31 cellular contexts compared by ENCODE assay signal in the genomic region with DNA sequence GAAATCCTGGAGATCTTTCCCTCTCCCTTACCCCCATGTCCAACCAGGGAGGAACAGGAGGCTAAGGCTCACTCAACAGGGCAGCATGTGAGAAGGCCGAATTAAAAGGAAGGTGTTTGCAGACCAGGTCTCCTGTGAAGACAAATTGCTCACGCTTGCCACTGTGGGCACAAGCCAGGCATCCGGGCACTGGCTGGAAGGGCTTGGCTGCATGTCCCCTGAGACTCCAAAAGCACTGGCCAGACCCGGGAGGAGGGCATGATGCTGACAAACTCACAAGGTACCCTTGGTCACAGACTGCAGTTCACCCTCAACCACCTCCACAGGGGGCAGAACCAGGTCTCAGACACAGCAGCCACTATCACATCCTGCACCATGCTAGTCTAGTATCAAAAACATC.
"Had no signal": no experiment of that assay in that cellular context is flagged by ENCODE, and none has a peak within 500 bp of the region (broad histone marks: within the 10 kb centered on the region; RNA-seq: fewer than 3 reads in every experiment).

No MANE protein-coding gene starts in this region.

- H3K27me3 ChIP-seq: adrenal gland, body of pancreas, cardiac muscle cell had no signal

- H3K36me3 ChIP-seq: adrenal gland, cardiac muscle cell had no signal

- DNase-seq: activated B cell treated with CpG ODN at 0.5 μM for 24 hours; activated CD4-positive, alpha-beta memory T cell treated with anti-CD3 and anti-CD28 coated beads for 36 hours; activated CD4-positive, alpha-beta T cell treated with anti-CD3 and anti-CD28 coated beads for 4 hours; activated CD4-positive, alpha-beta T cell treated with anti-CD3 and anti-CD28 coated beads, Interleukin-2, amount 10 ng/mL, durations not matched to agents 24 days and 14 days; activated CD4-positive, alpha-beta T cell treated with anti-CD3 and anti-CD28 coated beads, Interleukin-2, amount 50 U/mL, for 1 hour; activated CD4-positive, alpha-beta T cell treated with anti-CD3 and anti-CD28 coated beads, Interleukin-2, amount 50 U/mL, for 4 hours; activated CD4-positive, CD25-positive, alpha-beta regulatory T cell treated with anti-CD3 and anti-CD28 coated beads, Interleukin-2, amount 50 U/mL, for 72 hours; activated CD8-positive, alpha-beta memory T cell treated with anti-CD3 and anti-CD28 coated beads, Interleukin-2, amount 50 U/mL, for 4 hours; activated CD8-positive, alpha-beta T cell treated with anti-CD3 and anti-CD28 coated beads for 36 hours; activated effector memory CD4-positive, alpha-beta T cell treated with Interleukin-2 at 50 U/mL for 16 hours; activated gamma-delta T cell; activated naive CD4-positive, alpha-beta T cell treated with anti-CD3 and anti-CD28 coated beads, Interleukin-2, amount 10 ng/mL, durations not matched to agents 7 days and 5 days; activated naive CD4-positive, alpha-beta T cell treated with Interleukin-2 at 50 U/mL for 16 hours; activated naive CD8-positive, alpha-beta T cell treated with anti-CD3 and anti-CD28 coated beads for 36 hours; activated T-cell treated with anti-CD3 and anti-CD28 coated beads, Interleukin-2, amount 50 U/mL, for 24 hours; activated T-cell treated with anti-CD3 and anti-CD28 coated beads, Interleukin-2, amount 50 U/mL, for 48 hours; adrenal gland; amniotic stem cell; aorta; body of pancreas; caudate nucleus; cerebellar nuclear complex; T-helper 2 cell; T-helper 9 cell had no signal

- H3K4me1 Mint-ChIP-seq: activated B cell treated with CpG ODN at 0.5 μM for 24 hours; activated CD4-positive, alpha-beta T cell treated with anti-CD3 and anti-CD28 coated beads, Interleukin-2, amount 10 ng/mL, durations not matched to agents 24 days and 14 days; activated naive CD4-positive, alpha-beta T cell treated with anti-CD3 and anti-CD28 coated beads, Interleukin-2, amount 10 ng/mL, durations not matched to agents 7 days and 5 days; activated naive CD8-positive, alpha-beta T cell treated with anti-CD3 and anti-CD28 coated beads for 36 hours; central memory CD8-positive, alpha-beta T cell had no signal

- H3K36me3 Mint-ChIP-seq: activated CD4-positive, alpha-beta memory T cell treated with anti-CD3 and anti-CD28 coated beads for 36 hours; activated naive CD4-positive, alpha-beta T cell treated with anti-CD3 and anti-CD28 coated beads, Interleukin-2, amount 10 ng/mL, durations not matched to agents 7 days and 5 days; activated naive CD4-positive, alpha-beta T cell treated with anti-CD3 and anti-CD28 coated beads, Interleukin-2, amount 50 U/mL, for 72 hours; activated naive CD8-positive, alpha-beta T cell treated with anti-CD3 and anti-CD28 coated beads for 36 hours had no signal

- H3K4me3 Mint-ChIP-seq: activated B cell treated with CpG ODN at 0.5 μM for 24 hours; activated CD4-positive, alpha-beta memory T cell treated with anti-CD3 and anti-CD28 coated beads for 36 hours; activated CD4-positive, alpha-beta T cell treated with anti-CD3 and anti-CD28 coated beads, Interleukin-2, amount 10 ng/mL, durations not matched to agents 24 days and 14 days; activated CD8-positive, alpha-beta T cell treated with anti-CD3 and anti-CD28 coated beads for 36 hours; activated naive CD4-positive, alpha-beta T cell treated with anti-CD3 and anti-CD28 coated beads, Interleukin-2, amount 10 ng/mL, durations not matched to agents 7 days and 5 days; activated naive CD8-positive, alpha-beta T cell treated with anti-CD3 and anti-CD28 coated beads for 36 hours; activated T-cell treated with anti-CD3 and anti-CD28 coated beads, Interleukin-2, amount 50 U/mL, for 24 hours; central memory CD8-positive, alpha-beta T cell; T-helper 1 cell treated with Interleukin-12 subunit alpha and Interleukin-12 subunit beta and Interleukin-4 antibody, amounts not matched to agents 30 μg/mL and 1 μg/mL, for 36 hours; T-helper 2 cell treated with Interferon-gamma antibody and Interleukin-4, amounts not matched to agents 5 μg/mL and 100 μg/mL, for 36 hours had no signal

- H3K27me3 Mint-ChIP-seq: activated B cell treated with CpG ODN at 0.5 μM for 24 hours; activated CD4-positive, alpha-beta T cell treated with anti-CD3 and anti-CD28 coated beads, Interleukin-2, amount 10 ng/mL, durations not matched to agents 24 days and 14 days; activated naive CD4-positive, alpha-beta T cell treated with anti-CD3 and anti-CD28 coated beads, Interleukin-2, amount 10 ng/mL, durations not matched to agents 7 days and 5 days had no signal

- ATAC-seq: activated CD8-positive, alpha-beta T cell treated with anti-CD3 and anti-CD28 coated beads for 36 hours; activated naive CD4-positive, alpha-beta T cell treated with anti-CD3 and anti-CD28 coated beads, Interleukin-2, amount 50 U/mL, for 72 hours; body of pancreas had no signal

- H3K27ac Mint-ChIP-seq: activated B cell treated with CpG ODN at 0.5 μM for 24 hours; activated CD4-positive, alpha-beta memory T cell treated with anti-CD3 and anti-CD28 coated beads for 36 hours; activated CD4-positive, alpha-beta T cell treated with anti-CD3 and anti-CD28 coated beads, Interleukin-2, amount 10 ng/mL, durations not matched to agents 24 days and 14 days; activated CD8-positive, alpha-beta T cell treated with anti-CD3 and anti-CD28 coated beads for 36 hours; activated naive CD4-positive, alpha-beta T cell treated with anti-CD3 and anti-CD28 coated beads, Interleukin-2, amount 10 ng/mL, durations not matched to agents 7 days and 5 days; activated naive CD4-positive, alpha-beta T cell treated with anti-CD3 and anti-CD28 coated beads, Interleukin-2, amount 50 U/mL, for 72 hours; activated naive CD8-positive, alpha-beta T cell treated with anti-CD3 and anti-CD28 coated beads for 36 hours; activated T-helper 2 cell treated with anti-CD3 and anti-CD28 coated beads, Interferon-gamma antibody, Interleukin-2, Interleukin-4, amounts not matched to agents 10 μg/mL and 5 μg/mL and 100 μg/mL, durations not matched to agents 14 hours and 24 hours and 36 hours; T-helper 1 cell treated with Interleukin-12 subunit alpha and Interleukin-12 subunit beta and Interleukin-4 antibody, amounts not matched to agents 30 μg/mL and 1 μg/mL, for 36 hours; T-helper 2 cell treated with Interferon-gamma antibody and Interleukin-4, amounts not matched to agents 5 μg/mL and 100 μg/mL, for 36 hours had no signal

- H3K9me3 ChIP-seq: adrenal gland, body of pancreas had no signal

- H3K4me3 ChIP-seq: adrenal gland, body of pancreas, cardiac muscle cell had no signal

- H3K4me1 ChIP-seq: adrenal gland, body of pancreas had no signal

- H3K9me3 Mint-ChIP-seq: activated B cell treated with CpG ODN at 0.5 μM for 24 hours; activated CD4-positive, alpha-beta memory T cell treated with anti-CD3 and anti-CD28 coated beads for 36 hours; activated CD4-positive, alpha-beta T cell treated with anti-CD3 and anti-CD28 coated beads, Interleukin-2, amount 10 ng/mL, durations not matched to agents 24 days and 14 days; activated CD8-positive, alpha-beta T cell treated with anti-CD3 and anti-CD28 coated beads for 36 hours; activated naive CD4-positive, alpha-beta T cell treated with anti-CD3 and anti-CD28 coated beads, Interleukin-2, amount 10 ng/mL, durations not matched to agents 7 days and 5 days; activated naive CD4-positive, alpha-beta T cell treated with anti-CD3 and anti-CD28 coated beads, Interleukin-2, amount 50 U/mL, for 72 hours; activated naive CD8-positive, alpha-beta T cell treated with anti-CD3 and anti-CD28 coated beads for 36 hours; activated T-cell treated with anti-CD3 and anti-CD28 coated beads, Interleukin-2, amount 50 U/mL, for 24 hours; activated T-helper 2 cell treated with anti-CD3 and anti-CD28 coated beads, Interferon-gamma antibody, Interleukin-2, Interleukin-4, amounts not matched to agents 10 μg/mL and 5 μg/mL and 100 μg/mL, durations not matched to agents 14 hours and 24 hours and 36 hours; central memory CD8-positive, alpha-beta T cell; T-helper 1 cell treated with Interleukin-12 subunit alpha and Interleukin-12 subunit beta and Interleukin-4 antibody, amounts not matched to agents 30 μg/mL and 1 μg/mL, for 36 hours; T-helper 2 cell treated with Interferon-gamma antibody and Interleukin-4, amounts not matched to agents 5 μg/mL and 100 μg/mL, for 36 hours had no signal

- H3K27ac ChIP-seq: adrenal gland, body of pancreas, cardiac muscle cell, VCaP had no signal
